Comparison of ENCODE assay signal across 40 cellular contexts in the genomic region with DNA sequence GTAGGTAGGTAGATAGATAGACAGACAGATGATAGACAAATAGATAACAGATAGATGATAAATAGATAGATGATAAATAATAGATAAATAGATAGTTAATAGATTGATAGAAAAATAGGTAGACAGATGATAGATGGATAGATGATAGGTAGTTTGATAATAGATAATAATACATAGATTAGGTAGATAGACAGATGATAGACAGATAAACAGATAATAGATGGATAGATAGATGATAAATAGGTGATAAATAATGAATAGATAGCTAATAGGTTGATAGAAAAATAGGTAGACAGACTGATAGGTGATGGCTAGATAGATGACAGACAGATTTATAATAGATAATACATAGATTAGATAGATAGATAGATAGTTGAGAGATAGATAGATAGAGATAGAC.
"Had no signal": no experiment of that assay in that cellular context is flagged by ENCODE, and none has a peak within 500 bp of the region (broad histone marks: within the 10 kb centered on the region; RNA-seq: fewer than 3 reads in every experiment).

No MANE protein-coding gene starts in this region.

- H3K4me3 ChIP-seq: adrenal gland, ascending aorta, body of pancreas, breast epithelium, cardiac muscle cell had no signal

- H3K9me3 Mint-ChIP-seq: activated naive CD8-positive, alpha-beta T cell treated with anti-CD3 and anti-CD28 coated beads, Interleukin-2, amount 10 ng/mL, durations not matched to agents 7 days and 5 days had no signal

- FAIRE-seq: astrocyte, bronchial epithelial cell had no signal

- H3K27ac Mint-ChIP-seq: activated naive CD4-positive, alpha-beta T cell treated with anti-CD3 and anti-CD28 coated beads for 36 hours; activated naive CD4-positive, alpha-beta T cell treated with anti-CD3 and anti-CD28 coated beads, Interleukin-2, amount 10 ng/mL, durations not matched to agents 7 days and 5 days; activated naive CD4-positive, alpha-beta T cell treated with anti-CD3 and anti-CD28 coated beads, Interleukin-2, amount 50 U/mL, for 24 hours; activated naive CD4-positive, alpha-beta T cell treated with anti-CD3 and anti-CD28 coated beads, Interleukin-2, amount 50 U/mL, for 72 hours; activated naive CD8-positive, alpha-beta T cell; activated naive CD8-positive, alpha-beta T cell treated with anti-CD3 and anti-CD28 coated beads for 36 hours; activated naive CD8-positive, alpha-beta T cell treated with anti-CD3 and anti-CD28 coated beads, Interleukin-2, amount 10 ng/mL, durations not matched to agents 7 days and 5 days; activated naive CD8-positive, alpha-beta T cell treated with anti-CD3 and anti-CD28 coated beads, Interleukin-2, amount 50 U/mL, for 24 hours; activated T-cell treated with anti-CD3 and anti-CD28 coated beads, Interleukin-2, amount 50 U/mL, for 24 hours; activated T-cell treated with anti-CD3 and anti-CD28 coated beads, Interleukin-2, amount 50 U/mL, for 72 hours; activated T-helper 1 cell treated with anti-CD3 and anti-CD28 coated beads, Interleukin-12 subunit alpha, Interleukin-12 subunit beta, Interleukin-2, Interleukin-4 antibody, amounts not matched to agents 30 ng/mL and 10 ng/mL and 1 ng/mL, durations not matched to agents 14 hours and 24 hours and 36 hours; activated T-helper 17 cell treated with anti-CD3 and anti-CD28 coated beads, Interleukin-2, amount 50 U/mL, for 72 hours; activated T-helper 2 cell treated with anti-CD3 and anti-CD28 coated beads, Interferon-gamma antibody, Interleukin-2, Interleukin-4, amounts not matched to agents 10 μg/mL and 5 μg/mL and 100 μg/mL, durations not matched to agents 14 hours and 24 hours and 36 hours; brain had no signal

- ATAC-seq: activated naive CD4-positive, alpha-beta T cell treated with anti-CD3 and anti-CD28 coated beads, Interleukin-2, amount 50 U/mL, for 72 hours; activated naive CD8-positive, alpha-beta T cell treated with anti-CD3 and anti-CD28 coated beads, Interleukin-2, amount 50 U/mL, for 24 hours; activated T-cell treated with anti-CD3 and anti-CD28 coated beads, Interleukin-2, amount 50 U/mL, for 4 hours; activated T-cell treated with anti-CD3 and anti-CD28 coated beads, Interleukin-2, amount 50 U/mL, for 72 hours; activated T-helper 17 cell treated with anti-CD3 and anti-CD28 coated beads, Interleukin-2, amount 50 U/mL, for 72 hours; body of pancreas had no signal

- DNase-seq: activated effector memory CD4-positive, alpha-beta T cell treated with anti-CD3 and anti-CD28 coated beads, Interleukin-2, amount 50 U/mL, for 16 hours; activated effector memory CD4-positive, alpha-beta T cell treated with Interleukin-2 at 50 U/mL for 16 hours; activated gamma-delta T cell; activated gamma-delta T cell treated with Interleukin-2 at 50 U/mL for 16 hours; activated naive CD4-positive, alpha-beta T cell; activated naive CD4-positive, alpha-beta T cell treated with anti-CD3 and anti-CD28 coated beads for 36 hours; activated naive CD4-positive, alpha-beta T cell treated with anti-CD3 and anti-CD28 coated beads, Interleukin-2, amount 10 ng/mL, durations not matched to agents 7 days and 5 days; activated naive CD4-positive, alpha-beta T cell treated with anti-CD3 and anti-CD28 coated beads, Interleukin-2, amount 50 U/mL, for 16 hours; activated naive CD4-positive, alpha-beta T cell treated with Interleukin-2 at 50 U/mL for 16 hours; activated naive CD8-positive, alpha-beta T cell treated with anti-CD3 and anti-CD28 coated beads for 36 hours; activated naive CD8-positive, alpha-beta T cell treated with anti-CD3 and anti-CD28 coated beads, Interleukin-2, amount 10 ng/mL, durations not matched to agents 7 days and 5 days; activated naive CD8-positive, alpha-beta T cell treated with anti-CD3 and anti-CD28 coated beads, Interleukin-2, amount 50 U/mL, for 24 hours; activated T-cell treated with anti-CD3 and anti-CD28 coated beads, Interleukin-2, amount 50 U/mL, for 1 hour; activated T-cell treated with anti-CD3 and anti-CD28 coated beads, Interleukin-2, amount 50 U/mL, for 24 hours; activated T-cell treated with anti-CD3 and anti-CD28 coated beads, Interleukin-2, amount 50 U/mL, for 4 hours; activated T-cell treated with anti-CD3 and anti-CD28 coated beads, Interleukin-2, amount 50 U/mL, for 48 hours; activated T-cell treated with anti-CD3 and anti-CD28 coated beads, Interleukin-2, amount 50 U/mL, for 72 hours; adrenal gland; amniotic stem cell; amygdala; anterior cingulate cortex; aorta; body of pancreas; brain microvascular endothelial cell; caudate nucleus; central memory CD4-positive, alpha-beta T cell; cerebellar nuclear complex had no signal

- H3K27me3 Mint-ChIP-seq: activated naive CD4-positive, alpha-beta T cell treated with anti-CD3 and anti-CD28 coated beads, Interleukin-2, amount 10 ng/mL, durations not matched to agents 7 days and 5 days; activated naive CD4-positive, alpha-beta T cell treated with anti-CD3 and anti-CD28 coated beads, Interleukin-2, amount 50 U/mL, for 24 hours; activated naive CD8-positive, alpha-beta T cell; activated naive CD8-positive, alpha-beta T cell treated with anti-CD3 and anti-CD28 coated beads for 36 hours; activated naive CD8-positive, alpha-beta T cell treated with anti-CD3 and anti-CD28 coated beads, Interleukin-2, amount 10 ng/mL, durations not matched to agents 7 days and 5 days; activated naive CD8-positive, alpha-beta T cell treated with anti-CD3 and anti-CD28 coated beads, Interleukin-2, amount 50 U/mL, for 24 hours; activated T-cell treated with anti-CD3 and anti-CD28 coated beads, Interleukin-2, amount 50 U/mL, for 24 hours; activated T-helper 17 cell treated with anti-CD3 and anti-CD28 coated beads, Interleukin-2, amount 50 U/mL, for 72 hours; central memory CD8-positive, alpha-beta T cell had no signal

- H3K9me3 ChIP-seq: adrenal gland, ascending aorta, body of pancreas had no signal

- H3K4me1 ChIP-seq: adrenal gland, ascending aorta, body of pancreas, breast epithelium had no signal

- H3K27ac ChIP-seq: adrenal gland, ascending aorta, body of pancreas, brain microvascular endothelial cell, breast epithelium, cardiac muscle cell had no signal

- H3K27me3 ChIP-seq: adrenal gland, ascending aorta, body of pancreas, brain microvascular endothelial cell, breast epithelium, cardiac muscle cell had no signal

- H3K4me3 Mint-ChIP-seq: activated naive CD4-positive, alpha-beta T cell treated with anti-CD3 and anti-CD28 coated beads for 36 hours; activated naive CD4-positive, alpha-beta T cell treated with anti-CD3 and anti-CD28 coated beads, Interleukin-2, amount 10 ng/mL, durations not matched to agents 7 days and 5 days; activated naive CD4-positive, alpha-beta T cell treated with anti-CD3 and anti-CD28 coated beads, Interleukin-2, amount 50 U/mL, for 24 hours; activated naive CD8-positive, alpha-beta T cell; activated naive CD8-positive, alpha-beta T cell treated with anti-CD3 and anti-CD28 coated beads for 36 hours; activated naive CD8-positive, alpha-beta T cell treated with anti-CD3 and anti-CD28 coated beads, Interleukin-2, amount 10 ng/mL, durations not matched to agents 7 days and 5 days; activated naive CD8-positive, alpha-beta T cell treated with anti-CD3 and anti-CD28 coated beads, Interleukin-2, amount 50 U/mL, for 24 hours; activated T-cell treated with anti-CD3 and anti-CD28 coated beads, Interleukin-2, amount 50 U/mL, for 24 hours; activated T-cell treated with anti-CD3 and anti-CD28 coated beads, Interleukin-2, amount 50 U/mL, for 4 hours; activated T-cell treated with anti-CD3 and anti-CD28 coated beads, Interleukin-2, amount 50 U/mL, for 72 hours; activated T-helper 1 cell treated with anti-CD3 and anti-CD28 coated beads, Interleukin-12 subunit alpha, Interleukin-12 subunit beta, Interleukin-2, Interleukin-4 antibody, amounts not matched to agents 30 ng/mL and 10 ng/mL and 1 ng/mL, durations not matched to agents 14 hours and 24 hours and 36 hours; activated T-helper 17 cell treated with anti-CD3 and anti-CD28 coated beads, Interleukin-2, amount 50 U/mL, for 72 hours; brain; central memory CD8-positive, alpha-beta T cell had no signal

- H3K4me1 Mint-ChIP-seq: activated naive CD4-positive, alpha-beta T cell treated with anti-CD3 and anti-CD28 coated beads, Interleukin-2, amount 10 ng/mL, durations not matched to agents 7 days and 5 days; activated naive CD4-positive, alpha-beta T cell treated with anti-CD3 and anti-CD28 coated beads, Interleukin-2, amount 50 U/mL, for 24 hours; activated naive CD8-positive, alpha-beta T cell treated with anti-CD3 and anti-CD28 coated beads for 36 hours; activated naive CD8-positive, alpha-beta T cell treated with anti-CD3 and anti-CD28 coated beads, Interleukin-2, amount 10 ng/mL, durations not matched to agents 7 days and 5 days; activated naive CD8-positive, alpha-beta T cell treated with anti-CD3 and anti-CD28 coated beads, Interleukin-2, amount 50 U/mL, for 24 hours; activated T-helper 17 cell treated with anti-CD3 and anti-CD28 coated beads, Interleukin-2, amount 50 U/mL, for 72 hours; brain; central memory CD8-positive, alpha-beta T cell had no signal

- H3K36me3 ChIP-seq: adrenal gland, ascending aorta, brain microvascular endothelial cell, breast epithelium, cardiac muscle cell had no signal
